ENCODE assay signal across 8 cellular contexts in genomic region chr6:30615219-30615957, GRCh38. TPM values are rescaled to one million over a fixed set of nuclear protein-coding genes. Genes with fewer than 3 reads are reported as not detected.
DNase-seq lines count a peak whose midpoint lies in the region; ATAC-seq and TF ChIP-seq lines count a peak whose summit lies in the region.

No MANE protein-coding gene starts in this region.

- DNase-seq in GM06990 (ENCODE audit: extremely low read depth, insufficient read length) = peak; percentile 49
- peak; percentile 17 for DNase-seq in NCI-H1092 (lab: John Stamatoyannopoulos, UW)
- peak in 28 of 34 experiments; percentile 13 to 57 (median 26) for DNase-seq in T-cell
- DNase-seq in chondrocyte (ENCODE audit: low spot score) = no peak
- DNase-seq in left kidney (ENCODE audit: low read depth, low spot score) = peak; percentile 94
- no peak for DNase-seq in mesenteric fat pad (ENCODE audit: low spot score)

- H3K27me3 ChIP-seq in GM06990 (replicated peaks; ENCODE audit: control insufficient read depth, insufficient read depth, low read length) = no peaks in the 10 kb centered on the region

- H3K9me3 Mint-ChIP-seq in T-cell (no peaks in the 10 kb centered on the region), chondrocyte (ENCODE audit: low read depth) (no peaks in the 10 kb centered on the region)
- no peaks in the 10 kb centered on the region for H3K9me3 Mint-ChIP-seq in stimulated activated memory B cell treated with anti-CD40 and anti-IgM and Interleukin-4, amounts not matched to agents 10 μg/mL and 1 μg/mL and 100 μg/mL, for 72 hours

- H3K36me3 ChIP-seq in GM06990 (ENCODE audit: control insufficient read depth, insufficient read depth, low read length) = peaks cover 10% of the 10 kb centered on the region

- POLR2A ChIA-PET in T-cell (lab: Charles Lee) = interaction anchor here (0.5 to 3.1 kb wide), 42 partner anchors 10 to 1224 kb away, joined by 3 to 30 read pairs (median 5); partner anchors contain the start of genes ABCF1 (in 1 of the 2), MDC1 (in 1 of the 2) and PRR3 (in 1 of the 2)

- TF ChIP-seq CTCF in GM06990 (IDR thresholded peaks at IDR 0.05; ENCODE audit: insufficient read depth, low read length, poor library complexity, severe bottlenecking) = no peak
- TF ChIP-seq CTCF in chondrocyte (IDR thresholded peaks at IDR 0.05) = no peak

- peaks cover 36% of the 10 kb centered on the region for H3K36me3 Mint-ChIP-seq in T-cell
- H3K36me3 Mint-ChIP-seq in chondrocyte (ENCODE audit: low read depth) = peaks cover 19% of the 10 kb centered on the region
- peaks cover 57% of the 10 kb centered on the region for H3K36me3 Mint-ChIP-seq in stimulated activated memory B cell treated with anti-CD40 and anti-IgM and Interleukin-4, amounts not matched to agents 10 μg/mL and 1 μg/mL and 100 μg/mL, for 72 hours

- H3K4me3 Mint-ChIP-seq in T-cell = peak overlapping the region; percentile 93 to 100 (median 98)
- H3K4me3 Mint-ChIP-seq in chondrocyte (ENCODE audit: unreplicated experiment) = peak overlapping the region; percentile 99
- peak overlapping the region; percentile 89 for H3K4me3 Mint-ChIP-seq in stimulated activated memory B cell treated with anti-CD40 and anti-IgM and Interleukin-4, amounts not matched to agents 10 μg/mL and 1 μg/mL and 100 μg/mL, for 72 hours

- H3K4me3 ChIP-seq in GM06990 (replicated peaks; ENCODE audit: low read depth, low read length) = peak overlapping the region; percentile 97

- H3K27me3 Mint-ChIP-seq in T-cell = peaks cover 0 to 2% of the 10 kb centered on the region in 2 donors
- no peaks in the 10 kb centered on the region for H3K27me3 Mint-ChIP-seq in chondrocyte (ENCODE audit: low read depth)
- H3K27me3 Mint-ChIP-seq in stimulated activated memory B cell treated with anti-CD40 and anti-IgM and Interleukin-4, amounts not matched to agents 10 μg/mL and 1 μg/mL and 100 μg/mL, for 72 hours = no peaks in the 10 kb centered on the region

- H3K4me1 Mint-ChIP-seq in T-cell = peaks cover 58 to 62% (median 58%) of the 10 kb centered on the region in 3 donors
- H3K4me1 Mint-ChIP-seq in chondrocyte (ENCODE audit: low read depth) = peaks cover 54% of the 10 kb centered on the region
- H3K4me1 Mint-ChIP-seq in stimulated activated memory B cell treated with anti-CD40 and anti-IgM and Interleukin-4, amounts not matched to agents 10 μg/mL and 1 μg/mL and 100 μg/mL, for 72 hours = peaks cover 52% of the 10 kb centered on the region

- no peak for ATAC-seq in T-cell (replicated peaks in 1 of 4)
- no peak for ATAC-seq in stimulated activated memory B cell treated with anti-CD40 and anti-IgM and Interleukin-4, amounts not matched to agents 10 μg/mL and 1 μg/mL and 100 μg/mL, for 72 hours
- ATAC-seq in HG03095 (IDR thresholded peaks at IDR 0.05; ENCODE audit: unreplicated experiment) = no peak

- H3K27ac Mint-ChIP-seq in T-cell = peak overlapping the region; percentile 100
- peak overlapping the region; percentile 100 for H3K27ac Mint-ChIP-seq in chondrocyte (ENCODE audit: unreplicated experiment)
- H3K27ac Mint-ChIP-seq in stimulated activated memory B cell treated with anti-CD40 and anti-IgM and Interleukin-4, amounts not matched to agents 10 μg/mL and 1 μg/mL and 100 μg/mL, for 72 hours = peak overlapping the region; percentile 97

- CTCF ChIA-PET in T-cell (lab: Charles Lee) = interaction anchor here in 1 of 2 donors (0.6 to 4.2 kb wide), 20 partner anchors 8 to 1248 kb away, joined by 3 to 23 read pairs (median 3); partner anchors contain the start of genes ABCF1, MDC1 and PRR3

RNA-seq across cellular contexts. Expression of gene PPP1R10, which starts 1.7 kb away (rescaled TPM):
- total RNA-seq in T-cell (100 to 1,000 TPM; 104 to 170 (median 163) TPM), chondrocyte (57.1 to 64.5 TPM (median 58.2 TPM) in 3 replicates), mesenteric fat pad (49.1 TPM)

RNA-seq across cellular contexts. Expression of gene MRPS18B, which starts 2.3 kb away (rescaled TPM):
- total RNA-seq in T-cell (10 to 100 TPM; 20.7 to 55.5 (median 50.2) TPM), chondrocyte (23.3 to 25.4 TPM (median 24.7 TPM) in 3 replicates), mesenteric fat pad (44.4 TPM)

RNA-seq across cellular contexts. Expression of gene ATAT1, which starts 11.3 kb away (rescaled TPM):
- 10 to 100 TPM in 4 of 5 donors, 1 to 10 TPM in 1; 6.9 to 11.8 (median 10.4) TPM for total RNA-seq in T-cell
- 11.4 to 18.7 TPM (median 12.5 TPM) in 3 replicates for total RNA-seq in chondrocyte
- total RNA-seq in mesenteric fat pad = 8.4 TPM

RNA-seq across cellular contexts. Expression of gene C6orf136, which starts 31.5 kb away (rescaled TPM):
- total RNA-seq in T-cell (10 to 100 TPM; 24.5 to 39.8 (median 31.4) TPM), chondrocyte (11.5 to 18.3 TPM (median 13.4 TPM) in 3 replicates), mesenteric fat pad (12.4 TPM)

RNA-seq across cellular contexts. Expression of gene ABCF1, which starts 44.1 kb away (rescaled TPM):
- total RNA-seq in T-cell (10 to 100 TPM; 61.1 to 89.9 (median 73.8) TPM), chondrocyte (51.9 to 66.1 TPM (median 53.0 TPM) in 3 replicates), mesenteric fat pad (59.2 TPM)

Comparison
In these comparisons a context has a peak if more than half of its experiments do, and no peak if none do; other contexts are left out.
1. DNase-seq: peak in GM06990 (single experiment), NCI-H1092 (single experiment), T-cell (28 of 34) and left kidney (single experiment); none in chondrocyte (single experiment) and mesenteric fat pad (single experiment).
2. Peak in every context shown above with its lines, with median percentiles within 50 percentile points of each other: H3K27ac Mint-ChIP-seq and H3K4me3 Mint-ChIP-seq.